ENCODE assay signal across 10 cellular contexts in the genomic region with DNA sequence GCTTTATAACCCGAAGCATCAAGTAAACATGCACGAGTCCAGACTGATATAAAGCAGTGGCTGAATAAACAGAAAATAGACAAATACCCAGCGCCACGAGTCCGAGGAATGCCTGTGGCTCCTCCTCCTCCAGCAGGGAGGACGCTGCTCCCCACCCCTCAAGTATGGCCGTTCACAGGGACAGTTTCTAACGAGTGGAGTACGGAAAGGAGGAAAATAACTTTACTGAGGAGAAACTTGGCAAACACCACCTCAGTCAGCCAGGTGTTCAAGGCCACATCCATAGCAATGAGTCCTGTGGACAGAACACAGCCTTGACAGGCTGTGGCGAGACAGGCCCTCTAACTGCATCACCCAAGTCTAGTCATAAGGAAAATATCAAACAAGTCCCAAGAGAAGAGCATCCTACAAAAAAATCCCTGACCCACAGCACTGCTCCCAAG. TPM values are rescaled to one million over a fixed set of nuclear protein-coding genes. Genes with fewer than 3 reads are reported as not detected.
DNase-seq lines count a peak whose midpoint lies in the region; ATAC-seq and TF ChIP-seq lines count a peak whose summit lies in the region.
"Had no signal": no experiment of that assay in that cellular context is flagged by ENCODE, and none has a peak within 500 bp of the region (broad histone marks: within the 10 kb centered on the region; RNA-seq: fewer than 3 reads in every experiment).

No MANE protein-coding gene starts in this region.

- 56 to 71% (median 59%) methylated on average over 10 of the region's 10 CpGs for WGBS in heart left ventricle, 4 donors

- H3K9ac ChIP-seq in neural progenitor cell: no peak overlapping the region

- peak in 2 of 4 donors; percentile 3 to 28 for ATAC-seq in heart left ventricle
- ATAC-seq: activated CD4-positive, CD25-positive, alpha-beta regulatory T cell treated with anti-CD3 and anti-CD28 coated beads, Interleukin-2, amount 50 U/mL, for 24 hours had no signal

- H3K27ac Mint-ChIP-seq in endothelial cell (ENCODE audit: unreplicated experiment) (peak overlapping the region; percentile 61), neural progenitor cell (no peak overlapping the region)

- peaks cover 61% of the 10 kb centered on the region for H4K20me1 ChIP-seq in neural progenitor cell (ENCODE audit: low read depth)

- H3K4me2 ChIP-seq in neural progenitor cell: peak overlapping the region; percentile 51

- TF ChIP-seq CTCF in heart left ventricle (IDR thresholded peaks at IDR 0.05) (no peak), endothelial cell (IDR thresholded peaks at IDR 0.05; ENCODE audit: unreplicated experiment) (no peak), neural progenitor cell (IDR thresholded peaks at IDR 0.05) (no peak), uterus (IDR thresholded peaks at IDR 0.05) (no peak)

- H3K27me3 ChIP-seq in heart left ventricle: no peaks in the 10 kb centered on the region
- H3K27me3 ChIP-seq in neural progenitor cell: no peaks in the 10 kb centered on the region
- no peaks in the 10 kb centered on the region for H3K27me3 ChIP-seq in uterus

- H3K36me3 ChIP-seq in heart left ventricle (peaks cover 0 to 13% (median 4%) of the 10 kb centered on the region in 9 donors), neural progenitor cell (no peaks in the 10 kb centered on the region), uterus (no peaks in the 10 kb centered on the region)

- no peaks in the 10 kb centered on the region for H3K9me3 ChIP-seq in heart left ventricle
- no peaks in the 10 kb centered on the region for H3K9me3 ChIP-seq in neural progenitor cell (ENCODE audit: low read depth)
- H3K9me3 ChIP-seq in uterus: no peaks in the 10 kb centered on the region

- H3K4me3 ChIP-seq in heart left ventricle (peak overlapping the region in 10 of 12 donors; percentile 1 to 43 (median 30)), neural progenitor cell (no peak overlapping the region), uterus (peak overlapping the region in 1 of 2 donors; percentile 12)

- H3K36me3 Mint-ChIP-seq in endothelial cell (ENCODE audit: low read depth, unreplicated experiment) (no peaks in the 10 kb centered on the region), neural progenitor cell (peaks cover 12% of the 10 kb centered on the region)

- no peak overlapping the region for H2AFZ ChIP-seq in neural progenitor cell (replicated peaks)

- H3K4me1 ChIP-seq in heart left ventricle: peaks cover 8 to 95% (median 54%) of the 10 kb centered on the region in 12 donors
- H3K4me1 ChIP-seq in neural progenitor cell: peaks cover 16% of the 10 kb centered on the region
- H3K4me1 ChIP-seq in uterus: peaks cover 9 to 30% of the 10 kb centered on the region in 2 donors

- peaks cover 38% of the 10 kb centered on the region for H3K4me1 Mint-ChIP-seq in endothelial cell (ENCODE audit: unreplicated experiment)
- H3K4me1 Mint-ChIP-seq in neural progenitor cell: peaks cover 28% of the 10 kb centered on the region

- no peak overlapping the region for H3K4me3 Mint-ChIP-seq in endothelial cell (ENCODE audit: unreplicated experiment)
- no peak overlapping the region for H3K4me3 Mint-ChIP-seq in neural progenitor cell
- H3K4me3 Mint-ChIP-seq: central memory CD8-positive, alpha-beta T cell had no signal

- no peaks in the 10 kb centered on the region for H3F3A ChIP-seq in neural progenitor cell (ENCODE audit: low read depth)

- no peak for TF ChIP-seq POLR2A in heart left ventricle (IDR thresholded peaks at IDR 0.05)
- TF ChIP-seq POLR2A in uterus (IDR thresholded peaks at IDR 0.05): no peak

- H3K27me3 Mint-ChIP-seq in endothelial cell (ENCODE audit: unreplicated experiment) (peaks cover 3% of the 10 kb centered on the region), neural progenitor cell (ENCODE audit: insufficient read depth, low read depth) (peaks cover 4% of the 10 kb centered on the region)
- H3K27me3 Mint-ChIP-seq: central memory CD8-positive, alpha-beta T cell had no signal

- H3K79me2 ChIP-seq in neural progenitor cell (ENCODE audit: low read depth): peaks cover 98% of the 10 kb centered on the region

- intact Hi-C loops in heart left ventricle (cut with DNase I) (no loop called here), cardiac septum (cut with DNase I) (no loop called here), uterus (cut with DNase I; ENCODE audit: low total_unique reads) (no loop called here)

- H3K9me3 Mint-ChIP-seq in endothelial cell (ENCODE audit: unreplicated experiment) (no peaks in the 10 kb centered on the region), neural progenitor cell (no peaks in the 10 kb centered on the region)
- H3K9me3 Mint-ChIP-seq: central memory CD8-positive, alpha-beta T cell had no signal

- H3K27ac ChIP-seq in heart left ventricle (peak overlapping the region in 11 of 12 donors; percentile 2 to 90 (median 47)), neural progenitor cell (no peak overlapping the region), uterus (peak overlapping the region; percentile 83 to 98)

- DNase-seq in heart left ventricle (no peak), cardiac septum (ENCODE audit: low spot score) (no peak), endothelial cell (ENCODE audit: low spot score) (no peak), neural progenitor cell (ENCODE audit: low spot score) (no peak), uterus (no peak), NCI-H2227 (lab: John Stamatoyannopoulos, UW; ENCODE audit: unreplicated experiment) (no peak), hypothalamus (lab: John Stamatoyannopoulos, UW) (no peak), KG1 (lab: John Stamatoyannopoulos, UW) (no peak)

RNA-seq across cellular contexts. Expression of a gene that starts 9.2 kb away (rescaled TPM):
- total RNA-seq in heart left ventricle: 10 to 100 TPM; 32.9 to 66.7 (median 44.7) TPM
- polyA plus RNA-seq in heart left ventricle: 10 to 100 TPM; 12.0 to 29.7 TPM
- 43.7 TPM for total RNA-seq in cardiac septum
- 46.5 TPM for total RNA-seq in endothelial cell (ENCODE audit: unreplicated experiment)
- total RNA-seq in neural progenitor cell (ENCODE audit: low replicate concordance): 53.3 and 57.0 TPM in 2 replicates
- total RNA-seq in uterus: 10 to 100 TPM; 16.5 to 50.2 (median 39.1) TPM

RNA-seq across cellular contexts. Expression of a gene that starts 25.5 kb away (rescaled TPM):
- 10 to 100 TPM in 4 of 9 donors, 1 to 10 TPM in 5; 4.8 to 14.0 (median 10.0) TPM for total RNA-seq in heart left ventricle
- 1 to 10 TPM; 4.5 to 6.7 TPM for polyA plus RNA-seq in heart left ventricle
- 8.3 TPM for total RNA-seq in cardiac septum
- 5.5 TPM for total RNA-seq in endothelial cell (ENCODE audit: unreplicated experiment)
- total RNA-seq in neural progenitor cell (ENCODE audit: low replicate concordance): 6.1 and 9.0 TPM in 2 replicates
- 10 to 100 TPM in 1 of 4 donors, 1 to 10 TPM in 3; 4.7 to 17.3 (median 9.4) TPM for total RNA-seq in uterus
